16 cellular contexts compared by ENCODE assay signal in the genomic region with DNA sequence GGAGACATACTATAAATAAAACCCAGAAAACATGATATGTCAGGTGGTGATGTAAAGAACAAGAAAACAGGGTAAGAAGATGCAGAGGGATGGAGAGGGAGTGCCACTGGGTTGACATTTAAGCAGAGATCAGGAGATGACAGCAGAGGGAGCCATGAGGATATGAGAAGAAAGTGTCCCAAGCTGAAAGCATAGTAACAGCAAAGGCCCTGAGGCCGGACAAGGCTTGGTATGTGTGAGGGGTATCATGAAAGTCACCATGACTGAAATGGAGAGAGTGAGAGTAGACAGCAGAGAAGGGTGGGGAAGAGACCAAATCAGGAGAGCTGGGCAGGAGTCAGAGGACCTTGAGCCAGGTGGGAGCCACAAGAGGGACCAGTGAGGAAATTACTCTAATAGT. TPM values are rescaled to one million over a fixed set of nuclear protein-coding genes. Genes with fewer than 3 reads are reported as not detected.
DNase-seq lines count a peak whose midpoint lies in the region; ATAC-seq and TF ChIP-seq lines count a peak whose summit lies in the region.
"Had no signal": no experiment of that assay in that cellular context is flagged by ENCODE, and none has a peak within 500 bp of the region (broad histone marks: within the 10 kb centered on the region; RNA-seq: fewer than 3 reads in every experiment).

No MANE protein-coding gene starts in this region.

- TF ChIP-seq CTCF in nephron (IDR thresholded peaks at IDR 0.05; ENCODE audit: unreplicated experiment in 3 of 3) (no peak), CD14-positive monocyte (IDR thresholded peaks at IDR 0.05) (no peak)

- H3K27ac Mint-ChIP-seq in activated CD8-positive, alpha-beta memory T cell treated with anti-CD3 and anti-CD28 coated beads, Interleukin-2, amount 10 ng/mL, durations not matched to agents 7 days and 5 days: peak overlapping the region; percentile 32
- peak overlapping the region; percentile 50 for H3K27ac Mint-ChIP-seq in activated T-helper 2 cell treated with anti-CD3 and anti-CD28 coated beads, Interferon-gamma antibody, Interleukin-2, Interleukin-4, amounts not matched to agents 10 μg/mL and 5 μg/mL and 100 μg/mL, durations not matched to agents 14 hours and 24 hours and 36 hours
- H3K27ac Mint-ChIP-seq in nephron (no peak overlapping the region), CD14-positive monocyte (peak overlapping the region in 2 of 7 donors; percentile 15 to 55)

- no peak for DNase-seq in activated CD8-positive, alpha-beta memory T cell treated with anti-CD3 and anti-CD28 coated beads, Interleukin-2, amount 10 ng/mL, durations not matched to agents 7 days and 5 days
- DNase-seq in activated CD8-positive, alpha-beta memory T cell treated with anti-CD3 and anti-CD28 coated beads for 24 hours: no peak
- DNase-seq in HT-29 (ENCODE audit: low spot score): peak; percentile 19
- DNase-seq in activated T-helper 2 cell treated with anti-CD3 and anti-CD28 coated beads, Interferon-gamma antibody, Interleukin-2, Interleukin-4, amounts not matched to agents 10 μg/mL and 5 μg/mL and 100 μg/mL, durations not matched to agents 14 hours and 24 hours and 36 hours (ENCODE audit: low spot score): no peak
- no peak for DNase-seq in DMS79 (lab: John Stamatoyannopoulos, UW)
- DNase-seq in CD14-positive monocyte (ENCODE audit: low spot score): no peak
- no peak for DNase-seq in NCI-H345 treated with DMSO at 0.1 percent for 48 hours (lab: John Stamatoyannopoulos, UW; ENCODE audit: unreplicated experiment)
- DNase-seq: amygdala; cerebellar nuclear complex; gastrocnemius medialis; left ventricle myocardium inferior; NCI-H1048; RPMI8226; stimulated activated CD4-positive, alpha-beta T cell treated with anti-CD3 and anti-CD28 coated beads, Interleukin-4, amount 100 ng/mL, for 1 hour; T-cell had no signal

- H3K4me3 Mint-ChIP-seq in activated CD8-positive, alpha-beta memory T cell treated with anti-CD3 and anti-CD28 coated beads, Interleukin-2, amount 10 ng/mL, durations not matched to agents 7 days and 5 days: no peak overlapping the region
- peak overlapping the region; percentile 11 for H3K4me3 Mint-ChIP-seq in activated T-helper 2 cell treated with anti-CD3 and anti-CD28 coated beads, Interferon-gamma antibody, Interleukin-2, Interleukin-4, amounts not matched to agents 10 μg/mL and 5 μg/mL and 100 μg/mL, durations not matched to agents 14 hours and 24 hours and 36 hours (ENCODE audit: low read depth)
- H3K4me3 Mint-ChIP-seq in nephron: peak overlapping the region; percentile 60 to 76 (median 66)
- H3K4me3 Mint-ChIP-seq in CD14-positive monocyte: no peak overlapping the region

- no peaks in the 10 kb centered on the region for H3K27me3 Mint-ChIP-seq in activated CD8-positive, alpha-beta memory T cell treated with anti-CD3 and anti-CD28 coated beads, Interleukin-2, amount 10 ng/mL, durations not matched to agents 7 days and 5 days
- no peaks in the 10 kb centered on the region for H3K27me3 Mint-ChIP-seq in activated T-helper 2 cell treated with anti-CD3 and anti-CD28 coated beads, Interferon-gamma antibody, Interleukin-2, Interleukin-4, amounts not matched to agents 10 μg/mL and 5 μg/mL and 100 μg/mL, durations not matched to agents 14 hours and 24 hours and 36 hours (ENCODE audit: low read depth)
- H3K27me3 Mint-ChIP-seq in nephron (ENCODE audit: low read depth) (no peaks in the 10 kb centered on the region), CD14-positive monocyte (ENCODE audit: low read depth in 3 of 3) (peaks cover 0 to 12% (median 2%) of the 10 kb centered on the region in 3 donors)

- CTCF ChIA-PET in activated CD8-positive, alpha-beta memory T cell treated with anti-CD3 and anti-CD28 coated beads, Interleukin-2, amount 10 ng/mL, durations not matched to agents 7 days and 5 days (lab: Charles Lee): no interaction called here

- ATAC-seq in activated CD8-positive, alpha-beta memory T cell treated with anti-CD3 and anti-CD28 coated beads, Interleukin-2, amount 10 ng/mL, durations not matched to agents 7 days and 5 days: no peak
- ATAC-seq: gastrocnemius medialis, T-cell had no signal

- peaks cover 44% of the 10 kb centered on the region for H3K4me1 Mint-ChIP-seq in activated CD8-positive, alpha-beta memory T cell treated with anti-CD3 and anti-CD28 coated beads, Interleukin-2, amount 10 ng/mL, durations not matched to agents 7 days and 5 days
- H3K4me1 Mint-ChIP-seq in activated T-helper 2 cell treated with anti-CD3 and anti-CD28 coated beads, Interferon-gamma antibody, Interleukin-2, Interleukin-4, amounts not matched to agents 10 μg/mL and 5 μg/mL and 100 μg/mL, durations not matched to agents 14 hours and 24 hours and 36 hours (ENCODE audit: low read depth): peaks cover 32% of the 10 kb centered on the region
- H3K4me1 Mint-ChIP-seq in nephron (peaks cover 12% of the 10 kb centered on the region), CD14-positive monocyte (peaks cover 9% of the 10 kb centered on the region)

- intact Hi-C loops in activated T-helper 2 cell treated with anti-CD3 and anti-CD28 coated beads, Interferon-gamma antibody, Interleukin-2, Interleukin-4, amounts not matched to agents 10 μg/mL and 5 μg/mL and 100 μg/mL, durations not matched to agents 14 hours and 24 hours and 36 hours (cut with micrococcal nuclease): no loop called here
- intact Hi-C loops in CD14-positive monocyte (cut with micrococcal nuclease): loop anchor here (5.0 kb wide), 1 partner anchor 42 kb away; a partner anchor contains a TSS

- H3K9me3 Mint-ChIP-seq in activated CD8-positive, alpha-beta memory T cell treated with anti-CD3 and anti-CD28 coated beads, Interleukin-2, amount 10 ng/mL, durations not matched to agents 7 days and 5 days (ENCODE audit: low read depth): no peaks in the 10 kb centered on the region
- no peaks in the 10 kb centered on the region for H3K9me3 Mint-ChIP-seq in activated T-helper 2 cell treated with anti-CD3 and anti-CD28 coated beads, Interferon-gamma antibody, Interleukin-2, Interleukin-4, amounts not matched to agents 10 μg/mL and 5 μg/mL and 100 μg/mL, durations not matched to agents 14 hours and 24 hours and 36 hours
- peaks cover 29% of the 10 kb centered on the region for H3K9me3 Mint-ChIP-seq in nephron
- peaks cover 0 to 9% (median 6%) of the 10 kb centered on the region in 7 donors for H3K9me3 Mint-ChIP-seq in CD14-positive monocyte
- H3K9me3 Mint-ChIP-seq: T-cell had no signal

- peaks cover 33% of the 10 kb centered on the region for H3K36me3 Mint-ChIP-seq in activated CD8-positive, alpha-beta memory T cell treated with anti-CD3 and anti-CD28 coated beads, Interleukin-2, amount 10 ng/mL, durations not matched to agents 7 days and 5 days
- H3K36me3 Mint-ChIP-seq in activated T-helper 2 cell treated with anti-CD3 and anti-CD28 coated beads, Interferon-gamma antibody, Interleukin-2, Interleukin-4, amounts not matched to agents 10 μg/mL and 5 μg/mL and 100 μg/mL, durations not matched to agents 14 hours and 24 hours and 36 hours (ENCODE audit: low read depth): peaks cover 55% of the 10 kb centered on the region
- H3K36me3 Mint-ChIP-seq in nephron (ENCODE audit: low read depth) (peaks cover 55% of the 10 kb centered on the region), CD14-positive monocyte (peaks cover 44 to 52% of the 10 kb centered on the region in 2 donors)

RNA-seq across cellular contexts. Expression of a gene that starts 3.4 kb away (rescaled TPM):
- 10 to 100 TPM; 25.7 to 29.6 TPM for total RNA-seq in activated CD8-positive, alpha-beta memory T cell treated with anti-CD3 and anti-CD28 coated beads, Interleukin-2, amount 10 ng/mL, durations not matched to agents 7 days and 5 days
- total RNA-seq in HT-29 (2014; rRNA removed; shearing (Covaris generic)): 39.4 and 41.6 TPM in 2 replicates
- total RNA-seq in activated T-helper 2 cell treated with anti-CD3 and anti-CD28 coated beads, Interferon-gamma antibody, Interleukin-2, Interleukin-4, amounts not matched to agents 10 μg/mL and 5 μg/mL and 100 μg/mL, durations not matched to agents 14 hours and 24 hours and 36 hours: 25.8 and 26.3 TPM in 2 replicates
- polyA plus RNA-seq in CD14-positive monocyte: 10 to 100 TPM; 18.1 to 23.1 TPM

RNA-seq across cellular contexts. Expression of a gene that starts 40.4 kb away (rescaled TPM):
- total RNA-seq in activated CD8-positive, alpha-beta memory T cell treated with anti-CD3 and anti-CD28 coated beads, Interleukin-2, amount 10 ng/mL, durations not matched to agents 7 days and 5 days: 10 to 100 TPM; 34.8 to 50.5 TPM
- total RNA-seq in HT-29 (2014; rRNA removed; shearing (Covaris generic)): 46.5 and 65.5 TPM in 2 replicates
- total RNA-seq in activated T-helper 2 cell treated with anti-CD3 and anti-CD28 coated beads, Interferon-gamma antibody, Interleukin-2, Interleukin-4, amounts not matched to agents 10 μg/mL and 5 μg/mL and 100 μg/mL, durations not matched to agents 14 hours and 24 hours and 36 hours: 37.9 and 43.5 TPM in 2 replicates
- polyA plus RNA-seq in CD14-positive monocyte: 10 to 100 TPM; 83.1 to 83.8 TPM

RNA-seq across cellular contexts. Expression of a gene that starts 42.5 kb away (rescaled TPM):
- 1 to 10 TPM; 1.1 to 2.0 TPM for total RNA-seq in activated CD8-positive, alpha-beta memory T cell treated with anti-CD3 and anti-CD28 coated beads, Interleukin-2, amount 10 ng/mL, durations not matched to agents 7 days and 5 days
- 12.6 and 13.6 TPM in 2 replicates for total RNA-seq in HT-29 (2014; rRNA removed; shearing (Covaris generic))
- total RNA-seq in activated T-helper 2 cell treated with anti-CD3 and anti-CD28 coated beads, Interferon-gamma antibody, Interleukin-2, Interleukin-4, amounts not matched to agents 10 μg/mL and 5 μg/mL and 100 μg/mL, durations not matched to agents 14 hours and 24 hours and 36 hours: 1.6 and 2.1 TPM in 2 replicates
- polyA plus RNA-seq in CD14-positive monocyte: 1 to 10 TPM; 1.1 to 2.0 TPM

RNA-seq across cellular contexts. Expression of a gene that starts 46.3 kb away (rescaled TPM):
- total RNA-seq in activated CD8-positive, alpha-beta memory T cell treated with anti-CD3 and anti-CD28 coated beads, Interleukin-2, amount 10 ng/mL, durations not matched to agents 7 days and 5 days: 10 to 100 TPM; 21.4 to 21.6 TPM
- 0.15 and 0.57 TPM in 2 replicates for total RNA-seq in HT-29 (2014; rRNA removed; shearing (Covaris generic))
- 14.2 and 14.4 TPM in 2 replicates for total RNA-seq in activated T-helper 2 cell treated with anti-CD3 and anti-CD28 coated beads, Interferon-gamma antibody, Interleukin-2, Interleukin-4, amounts not matched to agents 10 μg/mL and 5 μg/mL and 100 μg/mL, durations not matched to agents 14 hours and 24 hours and 36 hours
- 1 to 10 TPM; 4.1 to 5.5 TPM for polyA plus RNA-seq in CD14-positive monocyte

RNA-seq across cellular contexts. Expression of a gene that starts 51.6 kb away (rescaled TPM):
- total RNA-seq in activated CD8-positive, alpha-beta memory T cell treated with anti-CD3 and anti-CD28 coated beads, Interleukin-2, amount 10 ng/mL, durations not matched to agents 7 days and 5 days: 10 to 100 TPM; 21.9 to 44.7 TPM
- total RNA-seq in HT-29 (2014; rRNA removed; shearing (Covaris generic)): 27.3 and 28.1 TPM in 2 replicates
- 112 and 116 TPM in 2 replicates for total RNA-seq in activated T-helper 2 cell treated with anti-CD3 and anti-CD28 coated beads, Interferon-gamma antibody, Interleukin-2, Interleukin-4, amounts not matched to agents 10 μg/mL and 5 μg/mL and 100 μg/mL, durations not matched to agents 14 hours and 24 hours and 36 hours
- 100 to 1,000 TPM; 280 to 374 TPM for polyA plus RNA-seq in CD14-positive monocyte

Comparison
In these comparisons a context has a peak if more than half of its experiments do, and no peak if none do; other contexts are left out.
1. H3K27ac Mint-ChIP-seq: peak in activated CD8-positive, alpha-beta memory T cell treated with anti-CD3 and anti-CD28 coated beads, Interleukin-2, amount 10 ng/mL, durations not matched to agents 7 days and 5 days (single experiment) and activated T-helper 2 cell treated with anti-CD3 and anti-CD28 coated beads, Interferon-gamma antibody, Interleukin-2, Interleukin-4, amounts not matched to agents 10 μg/mL and 5 μg/mL and 100 μg/mL, durations not matched to agents 14 hours and 24 hours and 36 hours (single experiment); none in nephron (0 of 3).
2. H3K4me3 Mint-ChIP-seq: peak in activated T-helper 2 cell treated with anti-CD3 and anti-CD28 coated beads, Interferon-gamma antibody, Interleukin-2, Interleukin-4, amounts not matched to agents 10 μg/mL and 5 μg/mL and 100 μg/mL, durations not matched to agents 14 hours and 24 hours and 36 hours (single experiment) and nephron (3 of 3); none in activated CD8-positive, alpha-beta memory T cell treated with anti-CD3 and anti-CD28 coated beads, Interleukin-2, amount 10 ng/mL, durations not matched to agents 7 days and 5 days (single experiment) and CD14-positive monocyte (0 of 2).